1 cellular context compared by ENCODE assay signal in the genomic region with DNA sequence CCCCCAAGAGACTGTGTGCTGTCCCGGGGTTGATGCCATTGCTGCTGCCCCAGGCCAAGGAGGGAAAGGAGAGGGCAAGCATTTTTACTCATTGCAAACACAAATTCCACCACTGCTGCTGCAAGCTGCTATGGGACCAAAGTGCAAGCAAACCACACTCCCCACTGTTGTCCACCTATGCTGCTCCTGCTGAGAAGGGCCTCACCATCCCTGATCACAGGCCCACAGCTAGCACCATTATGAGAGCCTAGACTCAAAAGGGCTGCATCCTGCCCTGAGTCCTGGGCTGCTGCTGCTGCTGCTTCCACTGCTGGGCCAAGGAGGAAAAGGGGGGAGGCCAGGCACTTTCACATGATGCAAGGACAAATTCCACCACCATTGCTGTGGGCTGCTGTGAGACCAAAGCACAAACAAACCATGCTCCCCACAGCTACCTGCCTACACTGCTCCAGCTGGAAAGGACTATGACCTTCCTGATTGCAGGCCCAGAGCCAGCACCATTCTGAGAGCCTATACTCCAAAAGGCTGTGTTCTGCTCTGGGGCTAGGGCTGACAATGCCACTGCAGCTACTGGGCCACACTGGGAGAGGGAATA.
TF ChIP-seq lines count a peak whose summit lies in the region.

No MANE protein-coding gene starts in this region.

TF ChIP-seq in HepG2, 621 proteins besides CTCF, POLR2A, EP300 and RAD21 (continued from another document and continues in another):
- TF ChIP-seq, protein P1, sequence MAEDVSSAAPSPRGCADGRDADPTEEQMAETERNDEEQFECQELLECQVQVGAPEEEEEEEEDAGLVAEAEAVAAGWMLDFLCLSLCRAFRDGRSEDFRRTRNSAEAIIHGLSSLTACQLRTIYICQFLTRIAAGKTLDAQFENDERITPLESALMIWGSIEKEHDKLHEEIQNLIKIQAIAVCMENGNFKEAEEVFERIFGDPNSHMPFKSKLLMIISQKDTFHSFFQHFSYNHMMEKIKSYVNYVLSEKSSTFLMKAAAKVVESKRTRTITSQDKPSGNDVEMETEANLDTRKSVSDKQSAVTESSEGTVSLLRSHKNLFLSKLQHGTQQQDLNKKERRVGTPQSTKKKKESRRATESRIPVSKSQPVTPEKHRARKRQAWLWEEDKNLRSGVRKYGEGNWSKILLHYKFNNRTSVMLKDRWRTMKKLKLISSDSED (CRISPR knock-in tag; IDR thresholded peaks at IDR 0.05): no peak
- TF ChIP-seq RCOR2 (CRISPR knock-in tag; IDR thresholded peaks at IDR 0.05): no peak
- TF ChIP-seq ZNF563 (CRISPR knock-in tag; IDR thresholded peaks at IDR 0.05): no peak
- no peak for TF ChIP-seq TP53 (CRISPR knock-in tag; conservative IDR thresholded peaks at IDR 0.05)
- TF ChIP-seq, protein P2, sequence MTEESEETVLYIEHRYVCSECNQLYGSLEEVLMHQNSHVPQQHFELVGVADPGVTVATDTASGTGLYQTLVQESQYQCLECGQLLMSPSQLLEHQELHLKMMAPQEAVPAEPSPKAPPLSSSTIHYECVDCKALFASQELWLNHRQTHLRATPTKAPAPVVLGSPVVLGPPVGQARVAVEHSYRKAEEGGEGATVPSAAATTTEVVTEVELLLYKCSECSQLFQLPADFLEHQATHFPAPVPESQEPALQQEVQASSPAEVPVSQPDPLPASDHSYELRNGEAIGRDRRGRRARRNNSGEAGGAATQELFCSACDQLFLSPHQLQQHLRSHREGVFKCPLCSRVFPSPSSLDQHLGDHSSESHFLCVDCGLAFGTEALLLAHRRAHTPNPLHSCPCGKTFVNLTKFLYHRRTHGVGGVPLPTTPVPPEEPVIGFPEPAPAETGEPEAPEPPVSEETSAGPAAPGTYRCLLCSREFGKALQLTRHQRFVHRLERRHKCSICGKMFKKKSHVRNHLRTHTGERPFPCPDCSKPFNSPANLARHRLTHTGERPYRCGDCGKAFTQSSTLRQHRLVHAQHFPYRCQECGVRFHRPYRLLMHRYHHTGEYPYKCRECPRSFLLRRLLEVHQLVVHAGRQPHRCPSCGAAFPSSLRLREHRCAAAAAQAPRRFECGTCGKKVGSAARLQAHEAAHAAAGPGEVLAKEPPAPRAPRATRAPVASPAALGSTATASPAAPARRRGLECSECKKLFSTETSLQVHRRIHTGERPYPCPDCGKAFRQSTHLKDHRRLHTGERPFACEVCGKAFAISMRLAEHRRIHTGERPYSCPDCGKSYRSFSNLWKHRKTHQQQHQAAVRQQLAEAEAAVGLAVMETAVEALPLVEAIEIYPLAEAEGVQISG (CRISPR knock-in tag; IDR thresholded peaks at IDR 0.05): no peak
- TF ChIP-seq, protein P3, sequence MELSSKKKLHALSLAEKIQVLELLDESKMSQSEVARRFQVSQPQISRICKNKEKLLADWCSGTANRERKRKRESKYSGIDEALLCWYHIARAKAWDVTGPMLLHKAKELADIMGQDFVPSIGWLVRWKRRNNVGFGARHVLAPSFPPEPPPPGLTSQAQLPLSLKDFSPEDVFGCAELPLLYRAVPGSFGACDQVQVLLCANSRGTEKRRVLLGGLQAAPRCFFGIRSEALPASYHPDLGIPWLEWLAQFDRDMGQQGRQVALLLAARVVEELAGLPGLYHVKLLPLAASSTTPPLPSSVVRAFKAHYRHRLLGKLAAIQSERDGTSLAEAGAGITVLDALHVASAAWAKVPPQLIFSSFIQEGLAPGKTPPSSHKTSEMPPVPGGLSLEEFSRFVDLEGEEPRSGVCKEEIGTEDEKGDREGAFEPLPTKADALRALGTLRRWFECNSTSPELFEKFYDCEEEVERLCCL (CRISPR knock-in tag; IDR thresholded peaks at IDR 0.05; ENCODE audit: borderline replicate concordance): no peak
- TF ChIP-seq ASH2L (IDR thresholded peaks at IDR 0.05; ENCODE audit: insufficient read length, low read depth, low read length): peak; percentile 51
- no peak for TF ChIP-seq HMGA1 (CRISPR knock-in tag; conservative IDR thresholded peaks at IDR 0.05)
- TF ChIP-seq ZNF747 (CRISPR knock-in tag; IDR thresholded peaks at IDR 0.05; ENCODE audit: borderline replicate concordance): no peak
- TF ChIP-seq IRF2 (CRISPR knock-in tag; IDR thresholded peaks at IDR 0.05): no peak
- TF ChIP-seq ZMYM3 (CRISPR knock-in tag; IDR thresholded peaks at IDR 0.05): 0 out of 2 replicates have a peak, but pooled peaks have one; percentile 40
- TF ChIP-seq RBM39 (IDR thresholded peaks at IDR 0.05; ENCODE audit: low read depth, low read length, poor library complexity, severe bottlenecking): no peak
- TF ChIP-seq, protein P4, sequence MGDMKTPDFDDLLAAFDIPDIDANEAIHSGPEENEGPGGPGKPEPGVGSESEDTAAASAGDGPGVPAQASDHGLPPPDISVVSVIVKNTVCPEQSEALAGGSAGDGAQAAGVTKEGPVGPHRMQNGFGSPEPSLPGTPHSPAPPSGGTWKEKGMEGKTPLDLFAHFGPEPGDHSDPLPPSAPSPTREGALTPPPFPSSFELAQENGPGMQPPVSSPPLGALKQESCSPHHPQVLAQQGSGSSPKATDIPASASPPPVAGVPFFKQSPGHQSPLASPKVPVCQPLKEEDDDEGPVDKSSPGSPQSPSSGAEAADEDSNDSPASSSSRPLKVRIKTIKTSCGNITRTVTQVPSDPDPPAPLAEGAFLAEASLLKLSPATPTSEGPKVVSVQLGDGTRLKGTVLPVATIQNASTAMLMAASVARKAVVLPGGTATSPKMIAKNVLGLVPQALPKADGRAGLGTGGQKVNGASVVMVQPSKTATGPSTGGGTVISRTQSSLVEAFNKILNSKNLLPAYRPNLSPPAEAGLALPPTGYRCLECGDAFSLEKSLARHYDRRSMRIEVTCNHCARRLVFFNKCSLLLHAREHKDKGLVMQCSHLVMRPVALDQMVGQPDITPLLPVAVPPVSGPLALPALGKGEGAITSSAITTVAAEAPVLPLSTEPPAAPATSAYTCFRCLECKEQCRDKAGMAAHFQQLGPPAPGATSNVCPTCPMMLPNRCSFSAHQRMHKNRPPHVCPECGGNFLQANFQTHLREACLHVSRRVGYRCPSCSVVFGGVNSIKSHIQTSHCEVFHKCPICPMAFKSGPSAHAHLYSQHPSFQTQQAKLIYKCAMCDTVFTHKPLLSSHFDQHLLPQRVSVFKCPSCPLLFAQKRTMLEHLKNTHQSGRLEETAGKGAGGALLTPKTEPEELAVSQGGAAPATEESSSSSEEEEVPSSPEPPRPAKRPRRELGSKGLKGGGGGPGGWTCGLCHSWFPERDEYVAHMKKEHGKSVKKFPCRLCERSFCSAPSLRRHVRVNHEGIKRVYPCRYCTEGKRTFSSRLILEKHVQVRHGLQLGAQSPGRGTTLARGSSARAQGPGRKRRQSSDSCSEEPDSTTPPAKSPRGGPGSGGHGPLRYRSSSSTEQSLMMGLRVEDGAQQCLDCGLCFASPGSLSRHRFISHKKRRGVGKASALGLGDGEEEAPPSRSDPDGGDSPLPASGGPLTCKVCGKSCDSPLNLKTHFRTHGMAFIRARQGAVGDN (CRISPR knock-in tag; IDR thresholded peaks at IDR 0.05): peak; percentile 65
- TF ChIP-seq U2AF2 (IDR thresholded peaks at IDR 0.05; ENCODE audit: low read depth, low read length): no peak
- peak; percentile 49; the same call in 1 of the 2 replicates for TF ChIP-seq REPIN1 (CRISPR knock-in tag; IDR thresholded peaks at IDR 0.05; ENCODE audit: borderline replicate concordance, low read depth)
- TF ChIP-seq, protein P5, sequence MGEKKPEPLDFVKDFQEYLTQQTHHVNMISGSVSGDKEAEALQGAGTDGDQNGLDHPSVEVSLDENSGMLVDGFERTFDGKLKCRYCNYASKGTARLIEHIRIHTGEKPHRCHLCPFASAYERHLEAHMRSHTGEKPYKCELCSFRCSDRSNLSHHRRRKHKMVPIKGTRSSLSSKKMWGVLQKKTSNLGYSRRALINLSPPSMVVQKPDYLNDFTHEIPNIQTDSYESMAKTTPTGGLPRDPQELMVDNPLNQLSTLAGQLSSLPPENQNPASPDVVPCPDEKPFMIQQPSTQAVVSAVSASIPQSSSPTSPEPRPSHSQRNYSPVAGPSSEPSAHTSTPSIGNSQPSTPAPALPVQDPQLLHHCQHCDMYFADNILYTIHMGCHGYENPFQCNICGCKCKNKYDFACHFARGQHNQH (CRISPR knock-in tag; IDR thresholded peaks at IDR 0.05): no peak
- TF ChIP-seq HMG20B (CRISPR knock-in tag; conservative IDR thresholded peaks at IDR 0.05): no peak
- TF ChIP-seq, protein P6, sequence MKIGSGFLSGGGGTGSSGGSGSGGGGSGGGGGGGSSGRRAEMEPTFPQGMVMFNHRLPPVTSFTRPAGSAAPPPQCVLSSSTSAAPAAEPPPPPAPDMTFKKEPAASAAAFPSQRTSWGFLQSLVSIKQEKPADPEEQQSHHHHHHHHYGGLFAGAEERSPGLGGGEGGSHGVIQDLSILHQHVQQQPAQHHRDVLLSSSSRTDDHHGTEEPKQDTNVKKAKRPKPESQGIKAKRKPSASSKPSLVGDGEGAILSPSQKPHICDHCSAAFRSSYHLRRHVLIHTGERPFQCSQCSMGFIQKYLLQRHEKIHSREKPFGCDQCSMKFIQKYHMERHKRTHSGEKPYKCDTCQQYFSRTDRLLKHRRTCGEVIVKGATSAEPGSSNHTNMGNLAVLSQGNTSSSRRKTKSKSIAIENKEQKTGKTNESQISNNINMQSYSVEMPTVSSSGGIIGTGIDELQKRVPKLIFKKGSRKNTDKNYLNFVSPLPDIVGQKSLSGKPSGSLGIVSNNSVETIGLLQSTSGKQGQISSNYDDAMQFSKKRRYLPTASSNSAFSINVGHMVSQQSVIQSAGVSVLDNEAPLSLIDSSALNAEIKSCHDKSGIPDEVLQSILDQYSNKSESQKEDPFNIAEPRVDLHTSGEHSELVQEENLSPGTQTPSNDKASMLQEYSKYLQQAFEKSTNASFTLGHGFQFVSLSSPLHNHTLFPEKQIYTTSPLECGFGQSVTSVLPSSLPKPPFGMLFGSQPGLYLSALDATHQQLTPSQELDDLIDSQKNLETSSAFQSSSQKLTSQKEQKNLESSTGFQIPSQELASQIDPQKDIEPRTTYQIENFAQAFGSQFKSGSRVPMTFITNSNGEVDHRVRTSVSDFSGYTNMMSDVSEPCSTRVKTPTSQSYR (CRISPR knock-in tag; IDR thresholded peaks at IDR 0.05; ENCODE audit: borderline replicate concordance): 0 out of 2 replicates have a peak, but pooled peaks have one; percentile 34
- TF ChIP-seq, protein P7, sequence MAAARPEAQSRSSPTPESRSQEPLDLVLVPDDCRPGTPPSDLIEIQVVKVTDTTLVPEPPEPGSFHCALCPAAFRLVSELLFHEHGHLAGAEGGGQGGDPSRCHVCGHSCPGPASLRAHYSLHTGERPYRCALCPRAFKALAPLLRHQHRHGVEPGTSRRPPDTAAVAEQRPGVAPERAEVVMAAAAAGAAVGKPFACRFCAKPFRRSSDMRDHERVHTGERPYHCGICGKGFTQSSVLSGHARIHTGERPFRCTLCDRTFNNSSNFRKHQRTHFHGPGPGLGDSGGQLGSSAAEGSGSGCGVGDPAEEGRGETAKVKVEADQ (CRISPR knock-in tag; IDR thresholded peaks at IDR 0.05; ENCODE audit: borderline replicate concordance): no peak
- TF ChIP-seq GATAD1 (CRISPR knock-in tag; IDR thresholded peaks at IDR 0.05): no peak
- TF ChIP-seq NFE2L1 (CRISPR knock-in tag; IDR thresholded peaks at IDR 0.05; ENCODE audit: borderline replicate concordance): no peak
- no peak for TF ChIP-seq GATA4 (IDR thresholded peaks at IDR 0.05; ENCODE audit: borderline replicate concordance, low read depth)
- TF ChIP-seq, protein P8, sequence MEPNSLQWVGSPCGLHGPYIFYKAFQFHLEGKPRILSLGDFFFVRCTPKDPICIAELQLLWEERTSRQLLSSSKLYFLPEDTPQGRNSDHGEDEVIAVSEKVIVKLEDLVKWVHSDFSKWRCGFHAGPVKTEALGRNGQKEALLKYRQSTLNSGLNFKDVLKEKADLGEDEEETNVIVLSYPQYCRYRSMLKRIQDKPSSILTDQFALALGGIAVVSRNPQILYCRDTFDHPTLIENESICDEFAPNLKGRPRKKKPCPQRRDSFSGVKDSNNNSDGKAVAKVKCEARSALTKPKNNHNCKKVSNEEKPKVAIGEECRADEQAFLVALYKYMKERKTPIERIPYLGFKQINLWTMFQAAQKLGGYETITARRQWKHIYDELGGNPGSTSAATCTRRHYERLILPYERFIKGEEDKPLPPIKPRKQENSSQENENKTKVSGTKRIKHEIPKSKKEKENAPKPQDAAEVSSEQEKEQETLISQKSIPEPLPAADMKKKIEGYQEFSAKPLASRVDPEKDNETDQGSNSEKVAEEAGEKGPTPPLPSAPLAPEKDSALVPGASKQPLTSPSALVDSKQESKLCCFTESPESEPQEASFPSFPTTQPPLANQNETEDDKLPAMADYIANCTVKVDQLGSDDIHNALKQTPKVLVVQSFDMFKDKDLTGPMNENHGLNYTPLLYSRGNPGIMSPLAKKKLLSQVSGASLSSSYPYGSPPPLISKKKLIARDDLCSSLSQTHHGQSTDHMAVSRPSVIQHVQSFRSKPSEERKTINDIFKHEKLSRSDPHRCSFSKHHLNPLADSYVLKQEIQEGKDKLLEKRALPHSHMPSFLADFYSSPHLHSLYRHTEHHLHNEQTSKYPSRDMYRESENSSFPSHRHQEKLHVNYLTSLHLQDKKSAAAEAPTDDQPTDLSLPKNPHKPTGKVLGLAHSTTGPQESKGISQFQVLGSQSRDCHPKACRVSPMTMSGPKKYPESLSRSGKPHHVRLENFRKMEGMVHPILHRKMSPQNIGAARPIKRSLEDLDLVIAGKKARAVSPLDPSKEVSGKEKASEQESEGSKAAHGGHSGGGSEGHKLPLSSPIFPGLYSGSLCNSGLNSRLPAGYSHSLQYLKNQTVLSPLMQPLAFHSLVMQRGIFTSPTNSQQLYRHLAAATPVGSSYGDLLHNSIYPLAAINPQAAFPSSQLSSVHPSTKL (CRISPR knock-in tag; IDR thresholded peaks at IDR 0.05): peak; percentile 31; the same call in 1 of the 2 replicates
- TF ChIP-seq, protein P9, sequence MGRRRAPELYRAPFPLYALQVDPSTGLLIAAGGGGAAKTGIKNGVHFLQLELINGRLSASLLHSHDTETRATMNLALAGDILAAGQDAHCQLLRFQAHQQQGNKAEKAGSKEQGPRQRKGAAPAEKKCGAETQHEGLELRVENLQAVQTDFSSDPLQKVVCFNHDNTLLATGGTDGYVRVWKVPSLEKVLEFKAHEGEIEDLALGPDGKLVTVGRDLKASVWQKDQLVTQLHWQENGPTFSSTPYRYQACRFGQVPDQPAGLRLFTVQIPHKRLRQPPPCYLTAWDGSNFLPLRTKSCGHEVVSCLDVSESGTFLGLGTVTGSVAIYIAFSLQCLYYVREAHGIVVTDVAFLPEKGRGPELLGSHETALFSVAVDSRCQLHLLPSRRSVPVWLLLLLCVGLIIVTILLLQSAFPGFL (CRISPR knock-in tag; IDR thresholded peaks at IDR 0.05): no peak
- TF ChIP-seq HNRNPH1 (optimal IDR thresholded peaks at IDR 0.05; ENCODE audit: low read depth, low read length): no peak
- TF ChIP-seq ZNF883 (CRISPR knock-in tag; IDR thresholded peaks at IDR 0.05; ENCODE audit: not compliant biosample characterization): no peak
- TF ChIP-seq ZNF674 (CRISPR knock-in tag; IDR thresholded peaks at IDR 0.05; ENCODE audit: low read depth): no peak
- TF ChIP-seq ZMYM4 (CRISPR knock-in tag; IDR thresholded peaks at IDR 0.05): peak; percentile 63
- TF ChIP-seq ZNF777 (CRISPR knock-in tag; IDR thresholded peaks at IDR 0.05): no peak
- no peak for TF ChIP-seq NR2F6 (IDR thresholded peaks at IDR 0.05)
- no peak for TF ChIP-seq NR2F6 (CRISPR knock-in tag; IDR thresholded peaks at IDR 0.05)
- TF ChIP-seq, protein P10, sequence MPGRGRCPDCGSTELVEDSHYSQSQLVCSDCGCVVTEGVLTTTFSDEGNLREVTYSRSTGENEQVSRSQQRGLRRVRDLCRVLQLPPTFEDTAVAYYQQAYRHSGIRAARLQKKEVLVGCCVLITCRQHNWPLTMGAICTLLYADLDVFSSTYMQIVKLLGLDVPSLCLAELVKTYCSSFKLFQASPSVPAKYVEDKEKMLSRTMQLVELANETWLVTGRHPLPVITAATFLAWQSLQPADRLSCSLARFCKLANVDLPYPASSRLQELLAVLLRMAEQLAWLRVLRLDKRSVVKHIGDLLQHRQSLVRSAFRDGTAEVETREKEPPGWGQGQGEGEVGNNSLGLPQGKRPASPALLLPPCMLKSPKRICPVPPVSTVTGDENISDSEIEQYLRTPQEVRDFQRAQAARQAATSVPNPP (CRISPR knock-in tag; IDR thresholded peaks at IDR 0.05): no peak
